1 cellular context compared by ENCODE assay signal in the genomic region with DNA sequence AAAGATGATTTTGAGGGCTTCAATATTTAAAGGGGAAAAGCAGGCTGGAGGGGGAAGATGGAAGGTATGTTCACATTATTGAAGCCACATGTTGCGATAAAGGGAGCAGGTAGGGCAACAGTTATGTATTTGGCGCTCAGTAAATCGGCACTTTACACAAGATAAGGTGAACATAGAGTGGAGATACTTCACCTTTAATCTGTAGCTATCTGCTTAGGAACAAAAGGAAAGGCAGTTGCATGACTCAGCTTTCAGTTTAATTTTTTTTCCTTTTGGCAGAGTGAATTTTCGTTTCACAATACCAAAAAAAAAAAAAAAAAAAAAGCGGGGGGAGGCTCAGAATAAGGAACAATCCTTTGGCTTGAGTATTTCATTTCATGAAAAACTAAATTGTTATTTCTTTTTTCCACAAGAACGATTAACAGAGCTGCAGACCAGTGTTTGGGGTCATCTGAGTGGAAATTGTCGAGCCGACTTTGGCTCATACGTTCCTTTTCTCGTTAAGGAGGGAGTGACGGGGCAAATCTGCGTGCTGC.
TF ChIP-seq lines count a peak whose summit lies in the region.

No MANE protein-coding gene starts in this region.

TF ChIP-seq in A549, 52 proteins besides CTCF, POLR2A, EP300 and RAD21 (continued from another document):
- TF ChIP-seq, protein P1, sequence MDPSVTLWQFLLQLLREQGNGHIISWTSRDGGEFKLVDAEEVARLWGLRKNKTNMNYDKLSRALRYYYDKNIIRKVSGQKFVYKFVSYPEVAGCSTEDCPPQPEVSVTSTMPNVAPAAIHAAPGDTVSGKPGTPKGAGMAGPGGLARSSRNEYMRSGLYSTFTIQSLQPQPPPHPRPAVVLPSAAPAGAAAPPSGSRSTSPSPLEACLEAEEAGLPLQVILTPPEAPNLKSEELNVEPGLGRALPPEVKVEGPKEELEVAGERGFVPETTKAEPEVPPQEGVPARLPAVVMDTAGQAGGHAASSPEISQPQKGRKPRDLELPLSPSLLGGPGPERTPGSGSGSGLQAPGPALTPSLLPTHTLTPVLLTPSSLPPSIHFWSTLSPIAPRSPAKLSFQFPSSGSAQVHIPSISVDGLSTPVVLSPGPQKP (IDR thresholded peaks at IDR 0.05; ENCODE audit: low read depth, low read length), result no peak
- TF ChIP-seq GATA3 (IDR thresholded peaks at IDR 0.05; ENCODE audit: borderline replicate concordance) (no peak), RCOR1 (IDR thresholded peaks at IDR 0.05; ENCODE audit: low read depth, low read length) (no peak), MAFK (IDR thresholded peaks at IDR 0.05; ENCODE audit: partially characterized antibody) (peak; percentile 45), CEBPB (IDR thresholded peaks at IDR 0.05) (peak in 1 of 2 experiments; percentile 32; a peak in 1 of 4 replicates), MAZ (IDR thresholded peaks at IDR 0.05; ENCODE audit: borderline replicate concordance, low read depth, low read length) (no peak)
